2 cellular contexts compared by ENCODE assay signal in the genomic region with DNA sequence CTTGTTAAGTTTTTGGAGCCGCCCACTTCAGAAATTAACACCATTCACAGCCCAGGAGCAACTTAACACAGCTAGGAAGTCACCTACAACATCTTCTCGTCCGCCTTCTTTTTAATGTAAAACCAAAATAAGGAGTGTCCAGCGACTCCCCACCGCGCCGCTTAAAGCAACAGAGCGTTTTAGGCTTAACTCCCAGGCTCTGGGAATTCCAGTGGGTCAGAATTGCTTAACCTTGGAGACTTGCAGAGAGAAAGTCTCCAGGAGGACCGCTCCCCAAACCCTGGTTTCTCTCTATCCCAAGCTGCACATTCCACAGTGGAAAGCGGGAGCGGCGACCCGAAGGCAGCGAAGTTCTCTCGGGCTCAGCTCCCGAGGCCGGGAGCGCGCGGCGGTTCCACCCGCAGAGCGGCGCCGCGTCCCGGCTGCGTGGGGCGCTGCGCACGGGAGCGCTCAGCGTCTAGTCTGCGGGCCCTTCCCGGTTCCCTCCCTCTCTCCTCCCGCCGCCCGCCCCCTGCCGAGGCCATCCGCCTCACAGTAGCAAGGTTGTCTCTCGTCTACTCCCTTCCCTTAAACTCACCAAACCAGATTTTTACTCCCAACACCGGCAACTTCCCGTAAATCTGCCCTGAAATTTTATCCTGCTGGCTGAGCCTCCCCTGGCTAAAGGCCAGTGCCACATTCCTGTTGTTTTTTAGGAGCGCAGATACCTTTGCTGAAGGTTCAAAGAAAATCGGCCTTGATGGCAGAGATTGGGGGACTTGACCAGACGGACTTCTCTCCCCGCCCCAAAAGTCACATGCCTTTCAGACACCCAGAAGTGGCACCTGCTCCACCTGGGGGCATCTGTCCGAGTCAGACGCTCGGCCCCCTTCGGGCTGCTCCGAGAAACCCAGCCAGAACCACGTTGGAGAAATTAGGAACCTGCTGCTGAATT.
TF ChIP-seq lines count a peak whose summit lies in the region.

Gene RBM47 (minus strand): TSS at position 464 of the 934 bp plus-strand sequence. CDS start 190,971 bp downstream, outside the sequence.

TF ChIP-seq in PFSK-1, 5 proteins besides CTCF, POLR2A, EP300 and RAD21 (continued from another document):
- no peak for TF ChIP-seq REST (IDR thresholded peaks at IDR 0.05; ENCODE audit: insufficient read depth in 1 of 2, low read depth in 2 of 2, low read length in 2 of 2)
- peak; percentile 47 for TF ChIP-seq TAF1 (IDR thresholded peaks at IDR 0.05; ENCODE audit: borderline replicate concordance, insufficient read depth, low read length)
- no peak for TF ChIP-seq FOXP2 (optimal IDR thresholded peaks at IDR 0.05; ENCODE audit: borderline replicate concordance, extremely low read depth, extremely low read length, insufficient read depth)

TF ChIP-seq in GM12878, 131 proteins besides CTCF, POLR2A, EP300 and RAD21 (continued from another document and continues in another):
- peak; percentile 45 for TF ChIP-seq USF1 (IDR thresholded peaks at IDR 0.05; ENCODE audit: borderline replicate concordance, extremely low read length, insufficient read depth, low read depth, low read length)
- no peak for TF ChIP-seq ZZZ3 (IDR thresholded peaks at IDR 0.05; ENCODE audit: control insufficient read depth, insufficient read length, low read depth)
- no peak for TF ChIP-seq REST (IDR thresholded peaks at IDR 0.05; ENCODE audit: low read depth, low read length)
- peak; percentile 32; the same call in 1 of the 2 replicates for TF ChIP-seq FOXM1 (IDR thresholded peaks at IDR 0.05; ENCODE audit: low read depth, low read length)
- TF ChIP-seq TAF1 (IDR thresholded peaks at IDR 0.05; ENCODE audit: borderline replicate concordance, low read depth, low read length) = peak; percentile 31; the same call in 1 of the 2 replicates
- peak; percentile 70 for TF ChIP-seq POLR2AphosphoS5 (IDR thresholded peaks at IDR 0.05; ENCODE audit: low read length)
- no peak; the same call in 1 of the 2 replicates for TF ChIP-seq CBX5 (IDR thresholded peaks at IDR 0.05; ENCODE audit: low read depth)
- TF ChIP-seq TCF3 (IDR thresholded peaks at IDR 0.05; ENCODE audit: borderline replicate concordance, insufficient read depth, low read depth, low read length) = peak; percentile 42; the same call in 1 of the 2 replicates
- TF ChIP-seq SMAD1 (IDR thresholded peaks at IDR 0.05; ENCODE audit: low read depth, partially characterized antibody) = peak; percentile 35
- TF ChIP-seq POU2F2 (IDR thresholded peaks at IDR 0.05; ENCODE audit: borderline replicate concordance, low read depth, low read length) = peak; percentile 25; the same call in 1 of the 3 replicates
- peak; percentile 45; the same call in 1 of the 2 replicates for TF ChIP-seq TCF12 (IDR thresholded peaks at IDR 0.05; ENCODE audit: low read depth, low read length)
- peak; percentile 35 for TF ChIP-seq EED (IDR thresholded peaks at IDR 0.05; ENCODE audit: low read depth)
- TF ChIP-seq YY1 (IDR thresholded peaks at IDR 0.05; ENCODE audit: low read depth, low read length) = peak; percentile 52; the same call in 1 of the 2 replicates
- TF ChIP-seq PKNOX1 (IDR thresholded peaks at IDR 0.05) = no peak
- no peak for TF ChIP-seq HSF1 (IDR thresholded peaks at IDR 0.05; ENCODE audit: low read depth, low read length)
- peak; percentile 34 for TF ChIP-seq MLLT1 (IDR thresholded peaks at IDR 0.05)
- TF ChIP-seq DPF2 (IDR thresholded peaks at IDR 0.05) = 0 out of 2 replicates have a peak, but pooled peaks have one; percentile 24
- TF ChIP-seq SMC3 (IDR thresholded peaks at IDR 0.05; ENCODE audit: borderline replicate concordance, low read length) = no peak
- no peak for TF ChIP-seq STAT1 (conservative IDR thresholded peaks at IDR 0.05)
- TF ChIP-seq IKZF2 (IDR thresholded peaks at IDR 0.05) = peak in 1 of 2 experiments; percentile 69; a peak in 3 of 4 replicates
- peak; percentile 27 for TF ChIP-seq SKIL (IDR thresholded peaks at IDR 0.05; ENCODE audit: low read depth, poor library complexity, severe bottlenecking)
- peak; percentile 49; the same call in 1 of the 2 replicates for TF ChIP-seq GATAD2B (conservative IDR thresholded peaks at IDR 0.05; ENCODE audit: low read depth)
- TF ChIP-seq NBN (IDR thresholded peaks at IDR 0.05) = 0 out of 2 replicates have a peak, but pooled peaks have one; percentile 31
- peak; percentile 77 for TF ChIP-seq RAD51 (IDR thresholded peaks at IDR 0.05)
- TF ChIP-seq RUNX3 (IDR thresholded peaks at IDR 0.05; ENCODE audit: low read length) = peak; percentile 14; the same call in 1 of the 2 replicates
- peak; percentile 74; the same call in 1 of the 2 replicates for TF ChIP-seq SMARCA5 (IDR thresholded peaks at IDR 0.05)
- peak; percentile 51; the same call in 1 of the 2 replicates for TF ChIP-seq PML (IDR thresholded peaks at IDR 0.05; ENCODE audit: low read length)
- peak; percentile 40; the same call in 1 of the 2 replicates for TF ChIP-seq WRNIP1 (IDR thresholded peaks at IDR 0.05; ENCODE audit: borderline replicate concordance, low read depth, low read length)
- TF ChIP-seq RFX5 (IDR thresholded peaks at IDR 0.05; ENCODE audit: low read depth, low read length) = 0 out of 2 replicates have a peak, but pooled peaks have one; percentile 4
- peak; percentile 8; the same call in 1 of the 2 replicates for TF ChIP-seq RELB (IDR thresholded peaks at IDR 0.05; ENCODE audit: low read depth)
- TF ChIP-seq CREB1 (IDR thresholded peaks at IDR 0.05; ENCODE audit: low read depth) = 0 out of 2 replicates have a peak, but pooled peaks have one; percentile 8
- TF ChIP-seq CHD1 (IDR thresholded peaks at IDR 0.05; ENCODE audit: low read depth, low read length) = peak; percentile 74; the same call in 1 of the 2 replicates
- TF ChIP-seq ZNF592 (IDR thresholded peaks at IDR 0.05) = 0 out of 2 replicates have a peak, but pooled peaks have one; percentile 46
- 0 out of 2 replicates have a peak, but pooled peaks have one; percentile 33 for TF ChIP-seq NRF1 (conservative IDR thresholded peaks at IDR 0.05; ENCODE audit: low read depth, low read length)
